23 cellular contexts compared by ENCODE assay signal in the genomic region with DNA sequence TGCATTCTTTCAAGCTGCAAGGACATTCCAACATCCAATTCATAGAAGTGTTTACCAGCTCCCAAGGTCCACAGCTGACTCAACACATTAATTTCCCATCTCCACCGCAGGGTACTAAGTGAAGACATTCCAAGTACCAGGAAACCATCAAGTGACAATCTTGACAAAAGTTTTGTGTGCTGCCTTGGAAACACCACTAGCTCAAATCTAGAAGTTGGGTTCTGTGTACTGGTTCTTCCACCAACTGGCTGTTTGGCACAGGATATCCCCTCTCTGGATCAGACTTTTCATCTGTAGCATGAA. TPM values are rescaled to one million over a fixed set of nuclear protein-coding genes. Genes with fewer than 3 reads are reported as not detected.
"Had no signal": no experiment of that assay in that cellular context is flagged by ENCODE, and none has a peak within 500 bp of the region (broad histone marks: within the 10 kb centered on the region; RNA-seq: fewer than 3 reads in every experiment).

No MANE protein-coding gene starts in this region.

- H3K36me3 ChIP-seq: esophagus squamous epithelium, tibial nerve had no signal

- H3K4me3 ChIP-seq: esophagus squamous epithelium, mucosa of descending colon, skin epidermis, tibial nerve had no signal

- H3K27ac ChIP-seq: esophagus squamous epithelium, skin epidermis, tibial nerve had no signal

- H3K9me3 Mint-ChIP-seq: activated CD4-positive, alpha-beta T cell treated with anti-CD3 and anti-CD28 coated beads, Interleukin-2, amount 10 ng/mL, durations not matched to agents 24 days and 14 days; activated naive CD4-positive, alpha-beta T cell treated with anti-CD3 and anti-CD28 coated beads for 36 hours; activated naive CD8-positive, alpha-beta T cell treated with anti-CD3 and anti-CD28 coated beads, Interleukin-2, amount 50 U/mL, for 24 hours; dendritic cell treated with granulocyte-macrophage colony-stimulating factor and Interleukin-4, amounts not matched to agents 40 ng/mL and 50 ng/mL, for 4 days; memory B cell; neural crest cell; stimulated activated naive CD8-positive, alpha-beta T cell treated with anti-CD3 and anti-CD28 coated beads, Interleukin-15, Interleukin-2, amounts not matched to agents 100 ng/mL and 50 ng/mL, for 24 hours had no signal

- ATAC-seq: activated naive CD8-positive, alpha-beta T cell treated with anti-CD3 and anti-CD28 coated beads, Interleukin-2, amount 50 U/mL, for 24 hours; activated T-cell treated with anti-CD3 and anti-CD28 coated beads, Interleukin-2, amount 50 U/mL, for 4 hours; mucosa of descending colon; right cardiac atrium; T-cell had no signal

- DNase-seq: activated CD4-positive, alpha-beta T cell treated with anti-CD3 and anti-CD28 coated beads, Interleukin-2, amount 10 ng/mL, durations not matched to agents 24 days and 14 days; activated CD8-positive, alpha-beta memory T cell treated with anti-CD3 and anti-CD28 coated beads, Interleukin-2, amount 50 U/mL, for 4 hours; activated naive CD4-positive, alpha-beta T cell treated with anti-CD3 and anti-CD28 coated beads for 36 hours; activated naive CD8-positive, alpha-beta T cell treated with anti-CD3 and anti-CD28 coated beads, Interleukin-2, amount 50 U/mL, for 24 hours; activated T-cell treated with anti-CD3 and anti-CD28 coated beads, Interleukin-2, amount 50 U/mL, for 4 hours; aorta; effector CD8-positive, alpha-beta T cell; esophagus squamous epithelium; hippocampal formation; islet precursor cell; mucosa of descending colon; naive B cell; right cardiac atrium; stimulated activated CD4-positive, alpha-beta T cell treated with anti-CD3 and anti-CD28 coated beads, Interleukin-2, amount 100 ng/mL, for 48 hours; T-cell; T-helper 9 cell had no signal

- H3K9me3 ChIP-seq: esophagus squamous epithelium, mucosa of descending colon, tibial nerve had no signal

- H3K4me1 ChIP-seq: esophagus squamous epithelium, tibial nerve had no signal

- H3K27ac Mint-ChIP-seq: activated CD4-positive, alpha-beta T cell treated with anti-CD3 and anti-CD28 coated beads, Interleukin-2, amount 10 ng/mL, durations not matched to agents 24 days and 14 days; activated naive CD4-positive, alpha-beta T cell treated with anti-CD3 and anti-CD28 coated beads for 36 hours; activated naive CD8-positive, alpha-beta T cell treated with anti-CD3 and anti-CD28 coated beads, Interleukin-2, amount 50 U/mL, for 24 hours; dendritic cell treated with granulocyte-macrophage colony-stimulating factor and Interleukin-4, amounts not matched to agents 40 ng/mL and 50 ng/mL, for 4 days; memory B cell; naive B cell; progenitor cell of endocrine pancreas; stimulated activated naive CD8-positive, alpha-beta T cell treated with anti-CD3 and anti-CD28 coated beads, Interleukin-15, Interleukin-2, amounts not matched to agents 100 ng/mL and 50 ng/mL, for 24 hours; T-cell had no signal

- H3K27me3 ChIP-seq: esophagus squamous epithelium, tibial nerve had no signal

- H3K4me1 Mint-ChIP-seq: activated CD4-positive, alpha-beta T cell treated with anti-CD3 and anti-CD28 coated beads, Interleukin-2, amount 10 ng/mL, durations not matched to agents 24 days and 14 days; activated naive CD8-positive, alpha-beta T cell treated with anti-CD3 and anti-CD28 coated beads, Interleukin-2, amount 50 U/mL, for 24 hours; memory B cell; naive B cell; neural crest cell; T-cell had no signal

- H3K4me3 Mint-ChIP-seq: activated CD4-positive, alpha-beta T cell treated with anti-CD3 and anti-CD28 coated beads, Interleukin-2, amount 10 ng/mL, durations not matched to agents 24 days and 14 days; activated naive CD4-positive, alpha-beta T cell treated with anti-CD3 and anti-CD28 coated beads for 36 hours; activated naive CD8-positive, alpha-beta T cell treated with anti-CD3 and anti-CD28 coated beads, Interleukin-2, amount 50 U/mL, for 24 hours; activated T-cell treated with anti-CD3 and anti-CD28 coated beads, Interleukin-2, amount 50 U/mL, for 4 hours; dendritic cell treated with granulocyte-macrophage colony-stimulating factor and Interleukin-4, amounts not matched to agents 40 ng/mL and 50 ng/mL, for 4 days; memory B cell; naive B cell; neural crest cell; stimulated activated naive CD8-positive, alpha-beta T cell treated with anti-CD3 and anti-CD28 coated beads, Interleukin-15, Interleukin-2, amounts not matched to agents 100 ng/mL and 50 ng/mL, for 24 hours; T-cell had no signal

- H3K27me3 Mint-ChIP-seq: activated CD4-positive, alpha-beta T cell treated with anti-CD3 and anti-CD28 coated beads, Interleukin-2, amount 10 ng/mL, durations not matched to agents 24 days and 14 days; activated naive CD8-positive, alpha-beta T cell treated with anti-CD3 and anti-CD28 coated beads, Interleukin-2, amount 50 U/mL, for 24 hours; dendritic cell treated with granulocyte-macrophage colony-stimulating factor and Interleukin-4, amounts not matched to agents 40 ng/mL and 50 ng/mL, for 4 days; memory B cell; naive B cell; stimulated activated naive CD8-positive, alpha-beta T cell treated with anti-CD3 and anti-CD28 coated beads, Interleukin-15, Interleukin-2, amounts not matched to agents 100 ng/mL and 50 ng/mL, for 24 hours; T-cell had no signal

- H3K36me3 Mint-ChIP-seq: memory B cell, naive B cell, T-cell had no signal

RNA-seq across cellular contexts. Expression of gene WNT5A, which starts 46.7 kb away (rescaled TPM):
- total RNA-seq: activated CD4-positive, alpha-beta T cell treated with anti-CD3 and anti-CD28 coated beads, Interleukin-2, amount 10 ng/mL, durations not matched to agents 24 days and 14 days; activated naive CD4-positive, alpha-beta T cell treated with anti-CD3 and anti-CD28 coated beads for 36 hours had no signal
